Comparison of ENCODE assay signal across 28 cellular contexts in the genomic region with DNA sequence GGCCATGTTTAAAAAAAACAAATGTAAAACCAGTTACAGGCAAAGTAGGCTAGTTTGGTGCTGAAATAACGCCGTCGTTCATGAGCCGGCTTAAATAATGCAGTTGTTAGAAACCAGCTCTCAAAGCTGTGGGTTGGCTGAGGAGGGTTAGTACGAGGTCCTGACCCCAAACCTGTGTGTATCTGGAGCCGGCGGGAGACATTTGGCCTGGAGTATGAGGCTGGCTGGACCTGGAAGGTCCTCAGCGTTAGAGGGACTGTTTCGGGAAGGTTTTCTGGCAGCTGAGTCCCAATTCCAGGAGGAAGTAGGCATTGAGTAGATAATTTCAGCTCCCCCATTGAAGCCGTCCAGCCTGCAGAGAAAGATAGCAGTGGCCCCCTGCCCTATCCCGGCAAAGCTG.
"Had no signal": no experiment of that assay in that cellular context is flagged by ENCODE, and none has a peak within 500 bp of the region (broad histone marks: within the 10 kb centered on the region; RNA-seq: fewer than 3 reads in every experiment).

No MANE protein-coding gene starts in this region.

- H3K4me3 ChIP-seq: adrenal gland, body of pancreas, breast epithelium, PC-9 had no signal

- H3K27me3 ChIP-seq: adrenal gland, body of pancreas had no signal

- H3K9me3 ChIP-seq: adrenal gland, body of pancreas, breast epithelium had no signal

- DNase-seq: activated CD4-positive, alpha-beta T cell treated with anti-CD3 and anti-CD28 coated beads, Interleukin-2, amount 10 ng/mL, durations not matched to agents 24 days and 14 days; activated CD4-positive, alpha-beta T cell treated with anti-CD3 and anti-CD28 coated beads, Interleukin-2, amount 50 U/mL, for 4 hours; activated CD8-positive, alpha-beta T cell treated with anti-CD3 and anti-CD28 coated beads for 36 hours; activated gamma-delta T cell treated with Interleukin-2 at 50 U/mL for 16 hours; activated naive CD4-positive, alpha-beta T cell treated with anti-CD3 and anti-CD28 coated beads for 36 hours; activated T-cell treated with anti-CD3 and anti-CD28 coated beads, Interleukin-2, amount 50 U/mL, for 1 hour; adrenal gland; body of pancreas; caudate nucleus; Karpas-422; KBM-7; NCI-H1048; NCI-H1105 treated with DMSO at 0.1 percent for 48 hours; NCI-H1436; NCI-H1694; NCI-H1930; NCI-H2081 treated with DMSO at 0.1 percent for 48 hours; NCI-H345; NCI-H526; NCI-H748 treated with DMSO at 0.1 percent for 48 hours; NK-92 treated with Interleukin-12 subunit alpha and Interleukin-12 subunit beta, amount 100 ng/mL, for 24 hours; PC-9; SIG-M5; T-cell; T-helper 17 cell had no signal

- H3K4me1 Mint-ChIP-seq: activated CD4-positive, alpha-beta T cell treated with anti-CD3 and anti-CD28 coated beads, Interleukin-2, amount 10 ng/mL, durations not matched to agents 24 days and 14 days; T-cell; T-helper 17 cell had no signal

- H3K27ac ChIP-seq: adrenal gland, body of pancreas, breast epithelium, PC-9, RWPE1 had no signal

- H3K4me1 ChIP-seq: adrenal gland, body of pancreas, breast epithelium had no signal

- H3K36me3 ChIP-seq: adrenal gland, breast epithelium had no signal

- H3K27ac Mint-ChIP-seq: activated CD4-positive, alpha-beta T cell treated with anti-CD3 and anti-CD28 coated beads, Interleukin-2, amount 10 ng/mL, durations not matched to agents 24 days and 14 days; activated CD8-positive, alpha-beta T cell treated with anti-CD3 and anti-CD28 coated beads for 36 hours; activated naive CD4-positive, alpha-beta T cell treated with anti-CD3 and anti-CD28 coated beads for 36 hours; activated naive CD4-positive, alpha-beta T cell treated with anti-CD3 and anti-CD28 coated beads, Interleukin-2, amount 50 U/mL, for 72 hours; T-cell; T-helper 17 cell had no signal

- H3K36me3 Mint-ChIP-seq: T-cell had no signal

- H3K4me3 Mint-ChIP-seq: activated CD4-positive, alpha-beta T cell treated with anti-CD3 and anti-CD28 coated beads, Interleukin-2, amount 10 ng/mL, durations not matched to agents 24 days and 14 days; activated CD8-positive, alpha-beta T cell treated with anti-CD3 and anti-CD28 coated beads for 36 hours; activated naive CD4-positive, alpha-beta T cell treated with anti-CD3 and anti-CD28 coated beads for 36 hours; T-cell; T-helper 17 cell had no signal

- H2AFZ ChIP-seq: PC-9 had no signal

- H3K27me3 Mint-ChIP-seq: activated CD4-positive, alpha-beta T cell treated with anti-CD3 and anti-CD28 coated beads, Interleukin-2, amount 10 ng/mL, durations not matched to agents 24 days and 14 days; T-helper 17 cell had no signal

- H3K4me2 ChIP-seq: PC-9 had no signal
